13 cellular contexts compared by ENCODE assay signal in the genomic region with DNA sequence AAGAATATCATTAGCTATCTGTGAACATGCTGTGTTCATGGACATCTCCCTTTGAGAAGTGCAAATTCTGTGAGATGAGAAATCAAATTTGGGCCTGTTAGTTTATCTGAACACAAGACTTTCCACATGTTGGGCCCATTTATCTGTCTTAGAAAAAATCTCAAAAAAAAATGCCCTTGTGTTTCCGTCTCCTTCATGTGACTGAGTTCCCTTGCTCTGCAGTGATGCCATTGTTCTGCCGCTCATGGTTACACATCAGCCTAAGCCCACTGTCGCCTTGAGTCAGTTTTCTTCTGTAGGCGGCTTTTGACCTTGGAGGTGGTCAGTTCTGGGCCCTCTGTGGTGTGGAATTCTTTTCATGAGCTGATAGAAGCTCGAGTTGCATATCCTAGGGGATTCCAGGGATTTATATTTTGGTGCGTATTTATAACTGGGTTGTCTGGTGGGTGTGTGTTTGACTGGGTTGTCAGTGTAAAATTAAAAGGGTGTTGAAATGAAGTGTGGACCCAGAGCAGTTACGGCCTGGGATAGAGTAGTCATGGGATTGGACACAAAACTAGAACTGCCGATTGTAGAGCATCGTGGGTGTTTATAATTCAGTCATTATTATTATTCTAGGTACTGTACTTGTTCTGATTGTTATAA.
A peak's percentile ranks its signal among the peaks of the same experiment; 100 is the strongest.
DNase-seq lines count a peak whose midpoint lies in the region; ATAC-seq and TF ChIP-seq lines count a peak whose summit lies in the region.
"Had no signal": no experiment of that assay in that cellular context is flagged by ENCODE, and none has a peak within 500 bp of the region (broad histone marks: within the 10 kb centered on the region; RNA-seq: fewer than 3 reads in every experiment).

No MANE protein-coding gene starts in this region.

- H3K4me1 ChIP-seq in esophagus squamous epithelium (peaks cover 20 to 68% (median 28%) of the 10 kb centered on the region in 3 donors), psoas muscle (peaks cover 74% of the 10 kb centered on the region)

- H3K4me3 ChIP-seq in esophagus squamous epithelium (no peak overlapping the region), psoas muscle (no peak overlapping the region)

- CTCF ChIA-PET in T-cell (lab: Charles Lee) = interaction anchor here in 1 of 2 donors (0.6 kb wide), 1 partner anchor 20 kb away, joined by 4 read pairs; no protein-coding TSS in a partner anchor

- no peak for TF ChIP-seq CTCF in esophagus squamous epithelium (IDR thresholded peaks at IDR 0.05)
- TF ChIP-seq CTCF in psoas muscle (IDR thresholded peaks at IDR 0.05) = no peak

- H3K36me3 ChIP-seq in esophagus squamous epithelium = no peaks in the 10 kb centered on the region
- H3K36me3 ChIP-seq in psoas muscle (ENCODE audit: insufficient read depth in 1 of 2, low read depth in 1 of 2) = no peaks in the 10 kb centered on the region

- H3K27me3 ChIP-seq in esophagus squamous epithelium = no peaks in the 10 kb centered on the region
- no peaks in the 10 kb centered on the region for H3K27me3 ChIP-seq in psoas muscle (ENCODE audit: insufficient read depth in 3 of 3, low read length in 2 of 3)

- ATAC-seq in T-cell (replicated peaks in 1 of 4) = no peak
- peak in 1 of 4 donors; percentile 31 for ATAC-seq in psoas muscle
- ATAC-seq in GM19397 (IDR thresholded peaks at IDR 0.05; ENCODE audit: unreplicated experiment) = no peak
- no peak for ATAC-seq in HG02623 (IDR thresholded peaks at IDR 0.05; ENCODE audit: unreplicated experiment)

- peaks cover 2% of the 10 kb centered on the region for H3K36me3 Mint-ChIP-seq in T-helper 1 cell treated with Interleukin-12 subunit alpha and Interleukin-12 subunit beta and Interleukin-4 antibody, amounts not matched to agents 30 μg/mL and 1 μg/mL, for 36 hours (ENCODE audit: low read depth)
- H3K36me3 Mint-ChIP-seq in T-cell = no peaks in the 10 kb centered on the region

- H3K27ac Mint-ChIP-seq in T-helper 1 cell treated with Interleukin-12 subunit alpha and Interleukin-12 subunit beta and Interleukin-4 antibody, amounts not matched to agents 30 μg/mL and 1 μg/mL, for 36 hours = peak overlapping the region; percentile 2
- peak overlapping the region; percentile 23 to 41 for H3K27ac Mint-ChIP-seq in T-cell

- DNase-seq in T-helper 1 cell = no peak
- no peak for DNase-seq in T-cell
- DNase-seq in esophagus squamous epithelium (lab: John Stamatoyannopoulos, UW) = no peak
- no peak for DNase-seq in psoas muscle
- no peak for DNase-seq in NCI-H1694 treated with DMSO at 0.1 percent for 48 hours (lab: John Stamatoyannopoulos, UW)
- DNase-seq: 8988T; DMS53; NCI-H2227 treated with DMSO at 0.1 percent for 48 hours; stimulated activated CD4-positive, alpha-beta T cell treated with anti-CD3 and anti-CD28 coated beads, Interleukin-4, amount 100 ng/mL, for 24 hours had no signal

- WGBS in esophagus squamous epithelium, 2 donors = 79 to 90% methylated on average over 9 of the region's 9 CpGs
- WGBS in psoas muscle, 3 donors = 42 to 59% (median 45%) methylated on average over 9 of the region's 9 CpGs

- H3K4me3 Mint-ChIP-seq in T-helper 1 cell treated with Interleukin-12 subunit alpha and Interleukin-12 subunit beta and Interleukin-4 antibody, amounts not matched to agents 30 μg/mL and 1 μg/mL, for 36 hours = peak overlapping the region; percentile 2
- peak overlapping the region in 1 of 3 donors; percentile 68 for H3K4me3 Mint-ChIP-seq in T-cell

- intact Hi-C loops in esophagus squamous epithelium (cut with DNase I) (no loop called here), psoas muscle (cut with DNase I) (loop anchor here in 1 of 2 donors (5.0 kb wide), 2 partner anchors 40 kb away; no protein-coding TSS in a partner anchor)

- H3K4me1 Mint-ChIP-seq in T-helper 1 cell treated with Interleukin-12 subunit alpha and Interleukin-12 subunit beta and Interleukin-4 antibody, amounts not matched to agents 30 μg/mL and 1 μg/mL, for 36 hours (ENCODE audit: low read depth) = peaks cover 60% of the 10 kb centered on the region
- H3K4me1 Mint-ChIP-seq in T-cell = peaks cover 90 to 92% (median 91%) of the 10 kb centered on the region in 3 donors

- no peaks in the 10 kb centered on the region for H3K27me3 Mint-ChIP-seq in T-helper 1 cell treated with Interleukin-12 subunit alpha and Interleukin-12 subunit beta and Interleukin-4 antibody, amounts not matched to agents 30 μg/mL and 1 μg/mL, for 36 hours (ENCODE audit: low read depth)
- no peaks in the 10 kb centered on the region for H3K27me3 Mint-ChIP-seq in T-cell

- POLR2A ChIA-PET in T-cell (lab: Charles Lee) = interaction anchor here (0.5 to 0.7 kb wide), 3 partner anchors 49 to 1391 kb away, joined by 3 to 4 read pairs (median 3); no protein-coding TSS in a partner anchor

- no peaks in the 10 kb centered on the region for H3K9me3 ChIP-seq in esophagus squamous epithelium
- H3K9me3 ChIP-seq in psoas muscle = no peaks in the 10 kb centered on the region

- no peaks in the 10 kb centered on the region for H3K9me3 Mint-ChIP-seq in T-helper 1 cell treated with Interleukin-12 subunit alpha and Interleukin-12 subunit beta and Interleukin-4 antibody, amounts not matched to agents 30 μg/mL and 1 μg/mL, for 36 hours
- H3K9me3 Mint-ChIP-seq in T-cell = no peaks in the 10 kb centered on the region

- H3K27ac ChIP-seq in esophagus squamous epithelium (peak overlapping the region; percentile 25 to 74 (median 52)), psoas muscle (peak overlapping the region; percentile 89)
- H3K27ac ChIP-seq: HL-60 had no signal

- TF ChIP-seq POLR2A in esophagus squamous epithelium (IDR thresholded peaks at IDR 0.05) = no peak
